ENCODE assay signal across 1 cellular context in the genomic region with DNA sequence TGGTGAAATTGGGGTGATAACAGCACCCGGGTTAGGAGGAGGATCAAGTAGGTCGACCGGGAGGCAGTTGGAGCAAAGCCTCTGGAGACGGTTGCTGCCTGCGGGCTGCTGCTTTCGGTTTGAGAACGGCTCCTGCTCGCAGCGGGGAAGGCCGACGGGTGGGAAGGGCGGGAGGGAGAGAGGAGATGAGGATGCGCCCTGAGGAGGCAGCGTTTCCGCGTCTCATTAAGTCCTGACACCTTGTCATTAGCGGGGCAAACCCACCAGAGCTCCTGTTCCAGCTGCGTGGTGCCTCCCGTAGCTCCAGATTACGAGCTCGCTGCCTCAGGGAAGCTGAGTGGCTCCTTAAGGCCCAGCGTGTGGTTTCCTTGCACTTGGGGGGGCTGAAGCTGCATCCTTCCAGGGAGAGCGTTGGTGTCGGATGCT.
TF ChIP-seq lines count a peak whose summit lies in the region.

No MANE protein-coding gene starts in this region.

TF ChIP-seq in GM23338, 12 proteins besides CTCF, POLR2A, EP300 and RAD21 (continued from another document):
- TF ChIP-seq REST (IDR thresholded peaks at IDR 0.05; ENCODE audit: unreplicated experiment) (no peak), ZNF114 (CRISPR knock-in tag; IDR thresholded peaks at IDR 0.05) (no peak), STAT1 (IDR thresholded peaks at IDR 0.05; ENCODE audit: unreplicated experiment) (no peak)
- TF ChIP-seq, protein P1, sequence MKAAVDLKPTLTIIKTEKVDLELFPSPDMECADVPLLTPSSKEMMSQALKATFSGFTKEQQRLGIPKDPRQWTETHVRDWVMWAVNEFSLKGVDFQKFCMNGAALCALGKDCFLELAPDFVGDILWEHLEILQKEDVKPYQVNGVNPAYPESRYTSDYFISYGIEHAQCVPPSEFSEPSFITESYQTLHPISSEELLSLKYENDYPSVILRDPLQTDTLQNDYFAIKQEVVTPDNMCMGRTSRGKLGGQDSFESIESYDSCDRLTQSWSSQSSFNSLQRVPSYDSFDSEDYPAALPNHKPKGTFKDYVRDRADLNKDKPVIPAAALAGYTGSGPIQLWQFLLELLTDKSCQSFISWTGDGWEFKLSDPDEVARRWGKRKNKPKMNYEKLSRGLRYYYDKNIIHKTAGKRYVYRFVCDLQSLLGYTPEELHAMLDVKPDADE (IDR thresholded peaks at IDR 0.05), result no peak
